Comparison of ENCODE assay signal across 8 cellular contexts in genomic region chr15:72472907-72473669, GRCh38. TPM values are rescaled to one million over a fixed set of nuclear protein-coding genes. Genes with fewer than 3 reads are reported as not detected.
A peak's percentile ranks its signal among the peaks of the same experiment; 100 is the strongest.
DNase-seq lines count a peak whose midpoint lies in the region; ATAC-seq, FAIRE-seq and TF ChIP-seq lines count a peak whose summit lies in the region.

No MANE protein-coding gene starts in this region.

- H3K4me1 ChIP-seq in lung (ENCODE audit: control insufficient read depth in 2 of 2, insufficient read depth in 2 of 2, low read length in 2 of 2) (peaks cover 3 to 15% of the 10 kb centered on the region in 2 donors), urinary bladder (ENCODE audit: insufficient read depth) (no peaks in the 10 kb centered on the region)

- TF ChIP-seq CTCF in D721Med (IDR thresholded peaks at IDR 0.05; ENCODE audit: insufficient read depth, missing control alignments) (peak; percentile 26), brain microvascular endothelial cell (IDR thresholded peaks at IDR 0.05; ENCODE audit: low read depth, low read length, missing control alignments) (peak; percentile 37), lung (IDR thresholded peaks at IDR 0.05; ENCODE audit: control extremely low read depth, extremely low read depth) (no peak)

- peak overlapping the region; percentile 99 for H3K27ac ChIP-seq in brain microvascular endothelial cell
- peak overlapping the region; percentile 99 to 100 for H3K27ac ChIP-seq in lung (ENCODE audit: low read depth in 1 of 2, low read length in 1 of 2)
- peak overlapping the region; percentile 100 for H3K27ac ChIP-seq in urinary bladder (ENCODE audit: low read depth)

- DNase-seq in D721Med (ENCODE audit: insufficient read length, low spot score) (no peak), MG63 (no peak), brain microvascular endothelial cell (no peak), lung (ENCODE audit: low spot score) (no peak), SHP77 treated with DMSO at 0.1 percent for 48 hours (lab: John Stamatoyannopoulos, UW) (no peak), SHP77 (lab: John Stamatoyannopoulos, UW) (no peak), GM19239 (ENCODE audit: insufficient read length, low spot score) (no peak)

- H3K4me3 ChIP-seq in MG63 (peak overlapping the region; percentile 88), brain microvascular endothelial cell (ENCODE audit: low read depth, low read length) (peak overlapping the region; percentile 96), lung (peak overlapping the region; percentile 99), urinary bladder (ENCODE audit: low read depth, low read length) (peak overlapping the region; percentile 66)

- no peaks in the 10 kb centered on the region for H3K9me3 ChIP-seq in MG63
- peaks cover 0 to 3% of the 10 kb centered on the region in 2 donors for H3K9me3 ChIP-seq in lung (ENCODE audit: control insufficient read depth in 2 of 2, insufficient read depth in 1 of 2, low read length in 1 of 2)

- FAIRE-seq in D721Med (lab: Jason Lieb, UNC) (no peak), GM19239 (lab: Jason Lieb, UNC) (no peak)

- no peak for ATAC-seq in lung (ENCODE audit: insufficient read depth, low FRiP score)

- in situ Hi-C loops in brain microvascular endothelial cell (cut with HindIII; ENCODE audit: low pct_ligation_motif_present, low sequenced_read_pairs), result no loop called here

- WGBS in lung, 2 donors, result 34 to 38% methylated on average over 5 of the region's 5 CpGs
- WGBS in urinary bladder, result 31% methylated on average over 5 of the region's 5 CpGs

- H3K36me3 ChIP-seq in MG63, result peaks cover 31% of the 10 kb centered on the region
- H3K36me3 ChIP-seq in brain microvascular endothelial cell (replicated peaks), result peaks cover 3% of the 10 kb centered on the region
- peaks cover 0 to 1% of the 10 kb centered on the region in 2 donors for H3K36me3 ChIP-seq in lung (ENCODE audit: control insufficient read depth in 2 of 2, insufficient read depth in 2 of 2, low read length in 2 of 2)
- H3K36me3 ChIP-seq in urinary bladder (ENCODE audit: insufficient read depth), result peaks cover 1% of the 10 kb centered on the region

- H3K27me3 ChIP-seq in MG63, result no peaks in the 10 kb centered on the region
- no peaks in the 10 kb centered on the region for H3K27me3 ChIP-seq in brain microvascular endothelial cell (replicated peaks)
- H3K27me3 ChIP-seq in lung (ENCODE audit: control insufficient read depth, insufficient read depth), result no peaks in the 10 kb centered on the region

RNA-seq across cellular contexts. Expression of gene ARIH1, which starts 1.0 kb away (rescaled TPM):
- 19.7 and 62.6 TPM in 2 replicates for total RNA-seq in MG63 (2014; rRNA removed; shearing (Covaris generic); ENCODE audit: low replicate concordance)
- total RNA-seq in lung (100 to 1,000 TPM; 108 to 131 TPM), urinary bladder (79.2 TPM)
- polyA plus RNA-seq in lung (10 to 100 TPM; 18.8 to 23.8 TPM), urinary bladder (41.1 TPM)
